In the genomic region with DNA sequence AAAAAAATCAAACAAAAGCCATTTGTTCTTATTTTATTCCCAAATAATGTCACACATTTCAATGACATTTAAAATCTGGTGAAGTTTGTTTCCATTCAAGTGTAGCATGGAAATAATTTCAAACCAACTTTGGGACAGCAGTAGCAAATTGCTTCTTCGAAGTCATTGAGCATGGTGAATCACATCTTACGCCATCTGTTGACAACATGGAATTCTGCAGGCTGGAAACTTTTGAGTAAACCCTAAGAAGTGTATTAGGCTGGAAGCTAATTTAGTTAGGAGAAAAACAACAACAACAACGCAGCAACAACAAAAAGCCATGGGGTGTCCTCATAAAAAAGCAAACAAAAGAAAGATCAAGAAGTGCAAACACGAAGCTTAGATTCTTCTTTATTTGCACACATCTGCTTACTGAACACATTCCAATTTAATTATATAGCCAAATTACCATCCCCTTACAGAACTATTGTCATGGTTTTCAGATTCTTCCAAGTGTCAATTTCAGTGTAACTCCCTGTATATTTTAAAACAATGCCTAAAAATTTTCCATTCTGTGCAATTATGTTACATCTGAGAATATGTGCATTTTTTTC, we compare ENCODE assay signal across 8 cellular contexts.
A peak's percentile ranks its signal among the peaks of the same experiment; 100 is the strongest.
DNase-seq lines count a peak whose midpoint lies in the region; ATAC-seq, FAIRE-seq and TF ChIP-seq lines count a peak whose summit lies in the region.

No MANE protein-coding gene starts in this region.

- no peak overlapping the region for H3K27ac Mint-ChIP-seq in activated CD4-positive, alpha-beta memory T cell treated with anti-CD3 and anti-CD28 coated beads, Interleukin-2, amount 10 ng/mL, durations not matched to agents 7 days and 5 days

- H3K4me1 Mint-ChIP-seq in activated CD4-positive, alpha-beta memory T cell treated with anti-CD3 and anti-CD28 coated beads, Interleukin-2, amount 10 ng/mL, durations not matched to agents 7 days and 5 days = no peaks in the 10 kb centered on the region

- no peaks in the 10 kb centered on the region for H3K9me1 ChIP-seq in keratinocyte (ENCODE audit: control insufficient read depth, extremely low read depth, insufficient read depth, low read length)

- no peaks in the 10 kb centered on the region for H3K27me3 Mint-ChIP-seq in activated CD4-positive, alpha-beta memory T cell treated with anti-CD3 and anti-CD28 coated beads, Interleukin-2, amount 10 ng/mL, durations not matched to agents 7 days and 5 days

- H2AFZ ChIP-seq in keratinocyte (ENCODE audit: control insufficient read depth, low read length) = no peak overlapping the region

- H3K9ac ChIP-seq in keratinocyte (ENCODE audit: control insufficient read depth, extremely low read depth, insufficient read depth, low read length) = no peak overlapping the region

- H3K27me3 ChIP-seq in RWPE2 (ENCODE audit: insufficient read depth, poor library complexity, severe bottlenecking) = no peaks in the 10 kb centered on the region
- no peaks in the 10 kb centered on the region for H3K27me3 ChIP-seq in keratinocyte (ENCODE audit: control insufficient read depth, extremely low read depth, insufficient read depth, low read length)

- dilution Hi-C loops in keratinocyte (cut with MboI; ENCODE audit: extremely low pct_ligation_motif_present, low sequenced_read_pairs) = no loop called here

- H3K4me3 Mint-ChIP-seq in activated CD4-positive, alpha-beta memory T cell treated with anti-CD3 and anti-CD28 coated beads, Interleukin-2, amount 10 ng/mL, durations not matched to agents 7 days and 5 days = no peak overlapping the region

- POLR2A ChIA-PET in GM10248 (lab: Yijun Ruan, JAX) = no interaction called here
- POLR2A ChIA-PET in activated CD4-positive, alpha-beta memory T cell treated with anti-CD3 and anti-CD28 coated beads, Interleukin-2, amount 10 ng/mL, durations not matched to agents 7 days and 5 days (lab: Charles Lee) = no interaction called here

- no peaks in the 10 kb centered on the region for H3K4me1 ChIP-seq in RWPE2 (ENCODE audit: insufficient read depth, poor library complexity, severe bottlenecking)
- no peaks in the 10 kb centered on the region for H3K4me1 ChIP-seq in keratinocyte (ENCODE audit: control insufficient read depth, extremely low read depth, insufficient read depth, low read length)

- H3K36me3 Mint-ChIP-seq in activated CD4-positive, alpha-beta memory T cell treated with anti-CD3 and anti-CD28 coated beads, Interleukin-2, amount 10 ng/mL, durations not matched to agents 7 days and 5 days (ENCODE audit: low read depth) = no peaks in the 10 kb centered on the region

- peaks cover 7% of the 10 kb centered on the region for H3K9me3 Mint-ChIP-seq in activated CD4-positive, alpha-beta memory T cell treated with anti-CD3 and anti-CD28 coated beads, Interleukin-2, amount 10 ng/mL, durations not matched to agents 7 days and 5 days

- H3K4me2 ChIP-seq in keratinocyte (ENCODE audit: control insufficient read depth, extremely low read depth, insufficient read depth, low read depth, low read length) = no peak overlapping the region

- no peaks in the 10 kb centered on the region for H4K20me1 ChIP-seq in keratinocyte (ENCODE audit: control insufficient read depth, extremely low read depth, insufficient read depth, low read length)

- H3K9me3 ChIP-seq in RWPE2 (ENCODE audit: severe bottlenecking) = no peaks in the 10 kb centered on the region
- H3K9me3 ChIP-seq in keratinocyte (ENCODE audit: control insufficient read depth, low read depth, low read length) = no peaks in the 10 kb centered on the region

- CTCF ChIA-PET in GM10248 (lab: Yijun Ruan, JAX) = interaction anchor here (0.7 to 2.3 kb wide), 3 partner anchors 10 to 22 kb away, joined by 3 to 5 read pairs (median 3); no protein-coding TSS in a partner anchor
- CTCF ChIA-PET in activated CD4-positive, alpha-beta memory T cell treated with anti-CD3 and anti-CD28 coated beads, Interleukin-2, amount 10 ng/mL, durations not matched to agents 7 days and 5 days (lab: Charles Lee) = no interaction called here

- H3K4me3 ChIP-seq in RWPE2 (ENCODE audit: severe bottlenecking) (no peak overlapping the region), keratinocyte (ENCODE audit: control insufficient read depth in 2 of 3, extremely low read depth in 1 of 3, insufficient read depth in 2 of 3, low read depth in 1 of 3, low read length in 3 of 3) (no peak overlapping the region)

- DNase-seq in GM10248 (ENCODE audit: extremely low spot score) = no peak
- peak; percentile 4 for DNase-seq in HT1080 (ENCODE audit: low read depth)
- no peak for DNase-seq in RWPE2 (ENCODE audit: low spot score)
- no peak for DNase-seq in keratinocyte (ENCODE audit: low read depth, low spot score)
- no peak for DNase-seq in activated CD4-positive, alpha-beta memory T cell treated with anti-CD3 and anti-CD28 coated beads, Interleukin-2, amount 10 ng/mL, durations not matched to agents 7 days and 5 days
- no peak for DNase-seq in left cardiac atrium

- intact Hi-C loops in left cardiac atrium (cut with DNase I) = no loop called here

- no peak overlapping the region for H3K27ac ChIP-seq in RWPE2 (ENCODE audit: poor library complexity, severe bottlenecking)
- H3K27ac ChIP-seq in keratinocyte (ENCODE audit: control insufficient read depth, insufficient read depth, low read length) = no peak overlapping the region

- no peaks in the 10 kb centered on the region for H3K79me2 ChIP-seq in keratinocyte (ENCODE audit: control insufficient read depth, insufficient read depth, low read length)

- 0 out of 3 replicates have a peak, but pooled peaks have one; percentile 46 for ATAC-seq in RWPE2 (ENCODE audit: low read depth)
- no peak for ATAC-seq in GM19023 (IDR thresholded peaks at IDR 0.05; ENCODE audit: unreplicated experiment)
- ATAC-seq in HG03432 (IDR thresholded peaks at IDR 0.05; ENCODE audit: unreplicated experiment) = no peak
- no peak for ATAC-seq in left cardiac atrium

- no peaks in the 10 kb centered on the region for H3K36me3 ChIP-seq in RWPE2 (ENCODE audit: low read depth)
- H3K36me3 ChIP-seq in keratinocyte (ENCODE audit: control insufficient read depth in 2 of 2, extremely low read depth in 1 of 2, insufficient read depth in 2 of 2, low read length in 2 of 2) = no peaks in the 10 kb centered on the region

- peak; percentile 46 for TF ChIP-seq CTCF in GM10248 (IDR thresholded peaks at IDR 0.05; ENCODE audit: control extremely low read depth, extremely low read depth, low read depth, missing control alignments)
- peak; percentile 75 for TF ChIP-seq CTCF in RWPE2 (IDR thresholded peaks at IDR 0.05; ENCODE audit: poor library complexity, severe bottlenecking)
- TF ChIP-seq CTCF in keratinocyte (optimal IDR thresholded peaks at IDR 0.05 in 1 of 3, IDR thresholded peaks at IDR 0.05 in 1 of 3, conservative IDR thresholded peaks at IDR 0.05 in 1 of 3; ENCODE audit: extremely low read depth in 1 of 3, insufficient read depth in 2 of 3, low read length in 3 of 3) = peak in 2 of 3 experiments; percentile 16 to 41

- FAIRE-seq in keratinocyte (lab: Jason Lieb, UNC) = no peak
